1 cellular context compared by ENCODE assay signal in the genomic region with DNA sequence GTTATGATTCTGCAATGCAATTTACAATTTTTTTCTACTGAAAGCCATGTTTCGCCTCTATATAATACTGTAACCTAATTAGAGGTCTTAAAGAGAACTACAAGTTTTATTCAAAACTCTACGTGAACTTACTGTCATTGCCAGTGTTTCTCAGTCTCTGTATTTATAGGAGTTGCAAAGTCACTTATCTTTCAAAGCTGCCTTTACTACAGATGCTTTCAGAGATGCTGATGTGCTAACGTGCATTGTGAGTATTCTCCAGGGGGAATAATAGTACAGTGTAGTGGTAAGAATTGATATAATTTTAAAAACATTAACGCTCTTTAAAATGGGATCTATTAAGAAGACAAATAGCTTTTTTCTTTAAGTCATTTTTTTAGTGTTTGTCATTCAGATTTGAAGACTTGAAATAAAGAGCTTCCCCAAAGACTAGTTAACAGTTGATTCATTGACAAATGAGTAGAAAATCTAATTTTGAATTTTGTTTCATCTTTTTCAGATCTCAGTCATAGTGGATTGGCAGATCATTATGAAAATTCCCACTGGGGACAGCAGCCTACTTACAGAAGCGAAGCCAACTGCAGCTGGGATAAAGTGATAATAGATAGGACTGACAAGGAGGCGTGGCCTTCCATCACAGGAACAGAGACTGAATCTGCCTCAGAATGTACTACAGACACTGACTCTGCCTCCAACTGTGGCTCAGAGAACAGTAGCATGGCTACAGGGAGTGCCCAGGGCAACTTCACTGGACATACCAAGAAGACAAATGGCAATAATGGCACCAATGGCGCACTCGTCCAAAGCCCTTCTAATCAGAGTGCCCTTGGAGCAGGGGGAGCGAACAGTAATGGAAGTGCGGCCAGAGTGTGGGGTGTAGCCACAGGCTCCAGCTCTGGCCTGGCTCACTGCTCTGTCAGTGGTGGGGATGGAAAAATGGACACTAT.
A peak's percentile ranks its signal among the peaks of the same experiment; 100 is the strongest.
TF ChIP-seq lines count a peak whose summit lies in the region.

No MANE protein-coding gene starts in this region.

TF ChIP-seq in K562, 482 proteins besides CTCF, POLR2A, EP300 and RAD21 (continued from another document and continues in another):
- TF ChIP-seq POLR2AphosphoS2 (IDR thresholded peaks at IDR 0.05; ENCODE audit: low read length) (no peak), PHF8 (IDR thresholded peaks at IDR 0.05; ENCODE audit: borderline replicate concordance, low read length) (no peak), LEF1 (IDR thresholded peaks at IDR 0.05) (no peak), MEF2D (tag; conservative IDR thresholded peaks at IDR 0.05; ENCODE audit: low read depth) (no peak), ZNF274 (IDR thresholded peaks at IDR 0.05; ENCODE audit: borderline replicate concordance, low read depth, low read length) (no peak), ZNF23 (CRISPR knock-in tag; IDR thresholded peaks at IDR 0.05) (no peak), ZNF263 (CRISPR knock-in tag; IDR thresholded peaks at IDR 0.05; ENCODE audit: borderline replicate concordance) (no peak), MCM3 (IDR thresholded peaks at IDR 0.05) (no peak), ARID2 (IDR thresholded peaks at IDR 0.05) (no peak), PYGO2 (tag; IDR thresholded peaks at IDR 0.05) (no peak), RFX5 (IDR thresholded peaks at IDR 0.05; ENCODE audit: low read depth, low read length) (no peak), ZNF551 (CRISPR knock-in tag; IDR thresholded peaks at IDR 0.05) (no peak), ZNF780A (CRISPR knock-in tag; IDR thresholded peaks at IDR 0.05) (no peak), U2AF2 (optimal IDR thresholded peaks at IDR 0.05; ENCODE audit: low read depth, low read length) (no peak), BCOR (IDR thresholded peaks at IDR 0.05) (peak; percentile 17; the same call in 1 of the 2 replicates), LCOR (CRISPR knock-in tag; IDR thresholded peaks at IDR 0.05) (no peak), POLR3G (IDR thresholded peaks at IDR 0.05; ENCODE audit: extremely low read depth, insufficient read length, insufficient replicate concordance) (no peak), ASH1L (IDR thresholded peaks at IDR 0.05; ENCODE audit: borderline replicate concordance, low read depth, partially characterized antibody) (no peak), FOS (IDR thresholded peaks at IDR 0.05; ENCODE audit: extremely low read depth, insufficient read length) (no peak), ZNF785 (CRISPR knock-in tag; IDR thresholded peaks at IDR 0.05) (no peak), SAFB (IDR thresholded peaks at IDR 0.05; ENCODE audit: borderline replicate concordance, low read depth, low read length) (no peak), POLR2B (IDR thresholded peaks at IDR 0.05; ENCODE audit: low read depth, partially characterized antibody) (no peak), ZNF174 (CRISPR knock-in tag; IDR thresholded peaks at IDR 0.05) (no peak), HIVEP1 (CRISPR knock-in tag; IDR thresholded peaks at IDR 0.05) (no peak), MCM5 (IDR thresholded peaks at IDR 0.05; ENCODE audit: low read depth) (no peak), ETS2 (tag; IDR thresholded peaks at IDR 0.05; ENCODE audit: borderline replicate concordance, poor library complexity, severe bottlenecking) (no peak)
- TF ChIP-seq, protein P1, sequence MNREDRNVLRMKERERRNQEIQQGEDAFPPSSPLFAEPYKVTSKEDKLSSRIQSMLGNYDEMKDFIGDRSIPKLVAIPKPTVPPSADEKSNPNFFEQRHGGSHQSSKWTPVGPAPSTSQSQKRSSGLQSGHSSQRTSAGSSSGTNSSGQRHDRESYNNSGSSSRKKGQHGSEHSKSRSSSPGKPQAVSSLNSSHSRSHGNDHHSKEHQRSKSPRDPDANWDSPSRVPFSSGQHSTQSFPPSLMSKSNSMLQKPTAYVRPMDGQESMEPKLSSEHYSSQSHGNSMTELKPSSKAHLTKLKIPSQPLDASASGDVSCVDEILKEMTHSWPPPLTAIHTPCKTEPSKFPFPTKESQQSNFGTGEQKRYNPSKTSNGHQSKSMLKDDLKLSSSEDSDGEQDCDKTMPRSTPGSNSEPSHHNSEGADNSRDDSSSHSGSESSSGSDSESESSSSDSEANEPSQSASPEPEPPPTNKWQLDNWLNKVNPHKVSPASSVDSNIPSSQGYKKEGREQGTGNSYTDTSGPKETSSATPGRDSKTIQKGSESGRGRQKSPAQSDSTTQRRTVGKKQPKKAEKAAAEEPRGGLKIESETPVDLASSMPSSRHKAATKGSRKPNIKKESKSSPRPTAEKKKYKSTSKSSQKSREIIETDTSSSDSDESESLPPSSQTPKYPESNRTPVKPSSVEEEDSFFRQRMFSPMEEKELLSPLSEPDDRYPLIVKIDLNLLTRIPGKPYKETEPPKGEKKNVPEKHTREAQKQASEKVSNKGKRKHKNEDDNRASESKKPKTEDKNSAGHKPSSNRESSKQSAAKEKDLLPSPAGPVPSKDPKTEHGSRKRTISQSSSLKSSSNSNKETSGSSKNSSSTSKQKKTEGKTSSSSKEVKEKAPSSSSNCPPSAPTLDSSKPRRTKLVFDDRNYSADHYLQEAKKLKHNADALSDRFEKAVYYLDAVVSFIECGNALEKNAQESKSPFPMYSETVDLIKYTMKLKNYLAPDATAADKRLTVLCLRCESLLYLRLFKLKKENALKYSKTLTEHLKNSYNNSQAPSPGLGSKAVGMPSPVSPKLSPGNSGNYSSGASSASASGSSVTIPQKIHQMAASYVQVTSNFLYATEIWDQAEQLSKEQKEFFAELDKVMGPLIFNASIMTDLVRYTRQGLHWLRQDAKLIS (CRISPR knock-in tag; IDR thresholded peaks at IDR 0.05) = no peak
- TF ChIP-seq, protein P2, sequence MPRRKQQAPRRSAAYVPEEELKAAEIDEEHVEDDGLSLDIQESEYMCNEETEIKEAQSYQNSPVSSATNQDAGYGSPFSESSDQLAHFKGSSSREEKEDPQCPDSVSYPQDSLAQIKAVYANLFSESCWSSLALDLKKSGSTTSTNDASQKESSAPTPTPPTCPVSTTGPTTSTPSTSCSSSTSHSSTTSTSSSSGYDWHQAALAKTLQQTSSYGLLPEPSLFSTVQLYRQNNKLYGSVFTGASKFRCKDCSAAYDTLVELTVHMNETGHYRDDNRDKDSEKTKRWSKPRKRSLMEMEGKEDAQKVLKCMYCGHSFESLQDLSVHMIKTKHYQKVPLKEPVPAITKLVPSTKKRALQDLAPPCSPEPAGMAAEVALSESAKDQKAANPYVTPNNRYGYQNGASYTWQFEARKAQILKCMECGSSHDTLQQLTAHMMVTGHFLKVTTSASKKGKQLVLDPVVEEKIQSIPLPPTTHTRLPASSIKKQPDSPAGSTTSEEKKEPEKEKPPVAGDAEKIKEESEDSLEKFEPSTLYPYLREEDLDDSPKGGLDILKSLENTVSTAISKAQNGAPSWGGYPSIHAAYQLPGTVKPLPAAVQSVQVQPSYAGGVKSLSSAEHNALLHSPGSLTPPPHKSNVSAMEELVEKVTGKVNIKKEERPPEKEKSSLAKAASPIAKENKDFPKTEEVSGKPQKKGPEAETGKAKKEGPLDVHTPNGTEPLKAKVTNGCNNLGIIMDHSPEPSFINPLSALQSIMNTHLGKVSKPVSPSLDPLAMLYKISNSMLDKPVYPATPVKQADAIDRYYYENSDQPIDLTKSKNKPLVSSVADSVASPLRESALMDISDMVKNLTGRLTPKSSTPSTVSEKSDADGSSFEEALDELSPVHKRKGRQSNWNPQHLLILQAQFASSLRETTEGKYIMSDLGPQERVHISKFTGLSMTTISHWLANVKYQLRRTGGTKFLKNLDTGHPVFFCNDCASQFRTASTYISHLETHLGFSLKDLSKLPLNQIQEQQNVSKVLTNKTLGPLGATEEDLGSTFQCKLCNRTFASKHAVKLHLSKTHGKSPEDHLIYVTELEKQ (CRISPR knock-in tag; IDR thresholded peaks at IDR 0.05) = no peak
- TF ChIP-seq, protein P3, sequence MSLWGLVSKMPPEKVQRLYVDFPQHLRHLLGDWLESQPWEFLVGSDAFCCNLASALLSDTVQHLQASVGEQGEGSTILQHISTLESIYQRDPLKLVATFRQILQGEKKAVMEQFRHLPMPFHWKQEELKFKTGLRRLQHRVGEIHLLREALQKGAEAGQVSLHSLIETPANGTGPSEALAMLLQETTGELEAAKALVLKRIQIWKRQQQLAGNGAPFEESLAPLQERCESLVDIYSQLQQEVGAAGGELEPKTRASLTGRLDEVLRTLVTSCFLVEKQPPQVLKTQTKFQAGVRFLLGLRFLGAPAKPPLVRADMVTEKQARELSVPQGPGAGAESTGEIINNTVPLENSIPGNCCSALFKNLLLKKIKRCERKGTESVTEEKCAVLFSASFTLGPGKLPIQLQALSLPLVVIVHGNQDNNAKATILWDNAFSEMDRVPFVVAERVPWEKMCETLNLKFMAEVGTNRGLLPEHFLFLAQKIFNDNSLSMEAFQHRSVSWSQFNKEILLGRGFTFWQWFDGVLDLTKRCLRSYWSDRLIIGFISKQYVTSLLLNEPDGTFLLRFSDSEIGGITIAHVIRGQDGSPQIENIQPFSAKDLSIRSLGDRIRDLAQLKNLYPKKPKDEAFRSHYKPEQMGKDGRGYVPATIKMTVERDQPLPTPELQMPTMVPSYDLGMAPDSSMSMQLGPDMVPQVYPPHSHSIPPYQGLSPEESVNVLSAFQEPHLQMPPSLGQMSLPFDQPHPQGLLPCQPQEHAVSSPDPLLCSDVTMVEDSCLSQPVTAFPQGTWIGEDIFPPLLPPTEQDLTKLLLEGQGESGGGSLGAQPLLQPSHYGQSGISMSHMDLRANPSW (CRISPR knock-in tag; IDR thresholded peaks at IDR 0.05) = no peak
- TF ChIP-seq, protein P4, sequence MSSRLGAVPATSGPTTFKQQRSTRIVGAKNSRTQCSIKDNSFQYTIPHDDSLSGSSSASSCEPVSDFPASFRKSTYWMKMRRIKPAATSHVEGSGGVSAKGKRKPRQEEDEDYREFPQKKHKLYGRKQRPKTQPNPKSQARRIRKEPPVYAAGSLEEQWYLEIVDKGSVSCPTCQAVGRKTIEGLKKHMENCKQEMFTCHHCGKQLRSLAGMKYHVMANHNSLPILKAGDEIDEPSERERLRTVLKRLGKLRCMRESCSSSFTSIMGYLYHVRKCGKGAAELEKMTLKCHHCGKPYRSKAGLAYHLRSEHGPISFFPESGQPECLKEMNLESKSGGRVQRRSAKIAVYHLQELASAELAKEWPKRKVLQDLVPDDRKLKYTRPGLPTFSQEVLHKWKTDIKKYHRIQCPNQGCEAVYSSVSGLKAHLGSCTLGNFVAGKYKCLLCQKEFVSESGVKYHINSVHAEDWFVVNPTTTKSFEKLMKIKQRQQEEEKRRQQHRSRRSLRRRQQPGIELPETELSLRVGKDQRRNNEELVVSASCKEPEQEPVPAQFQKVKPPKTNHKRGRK (tag; IDR thresholded peaks at IDR 0.05) = no peak
- TF ChIP-seq, protein P5, sequence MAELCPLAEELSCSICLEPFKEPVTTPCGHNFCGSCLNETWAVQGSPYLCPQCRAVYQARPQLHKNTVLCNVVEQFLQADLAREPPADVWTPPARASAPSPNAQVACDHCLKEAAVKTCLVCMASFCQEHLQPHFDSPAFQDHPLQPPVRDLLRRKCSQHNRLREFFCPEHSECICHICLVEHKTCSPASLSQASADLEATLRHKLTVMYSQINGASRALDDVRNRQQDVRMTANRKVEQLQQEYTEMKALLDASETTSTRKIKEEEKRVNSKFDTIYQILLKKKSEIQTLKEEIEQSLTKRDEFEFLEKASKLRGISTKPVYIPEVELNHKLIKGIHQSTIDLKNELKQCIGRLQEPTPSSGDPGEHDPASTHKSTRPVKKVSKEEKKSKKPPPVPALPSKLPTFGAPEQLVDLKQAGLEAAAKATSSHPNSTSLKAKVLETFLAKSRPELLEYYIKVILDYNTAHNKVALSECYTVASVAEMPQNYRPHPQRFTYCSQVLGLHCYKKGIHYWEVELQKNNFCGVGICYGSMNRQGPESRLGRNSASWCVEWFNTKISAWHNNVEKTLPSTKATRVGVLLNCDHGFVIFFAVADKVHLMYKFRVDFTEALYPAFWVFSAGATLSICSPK (IDR thresholded peaks at IDR 0.05; ENCODE audit: borderline replicate concordance) = no peak
- TF ChIP-seq, protein P6, sequence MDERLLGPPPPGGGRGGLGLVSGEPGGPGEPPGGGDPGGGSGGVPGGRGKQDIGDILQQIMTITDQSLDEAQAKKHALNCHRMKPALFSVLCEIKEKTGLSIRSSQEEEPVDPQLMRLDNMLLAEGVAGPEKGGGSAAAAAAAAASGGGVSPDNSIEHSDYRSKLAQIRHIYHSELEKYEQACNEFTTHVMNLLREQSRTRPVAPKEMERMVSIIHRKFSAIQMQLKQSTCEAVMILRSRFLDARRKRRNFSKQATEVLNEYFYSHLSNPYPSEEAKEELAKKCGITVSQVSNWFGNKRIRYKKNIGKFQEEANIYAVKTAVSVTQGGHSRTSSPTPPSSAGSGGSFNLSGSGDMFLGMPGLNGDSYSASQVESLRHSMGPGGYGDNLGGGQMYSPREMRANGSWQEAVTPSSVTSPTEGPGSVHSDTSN (CRISPR knock-in tag; IDR thresholded peaks at IDR 0.05; ENCODE audit: low read depth) = no peak
- TF ChIP-seq, protein P6 (tag; conservative IDR thresholded peaks at IDR 0.05; ENCODE audit: low read depth) = peak; percentile 43; the same call in 1 of the 2 replicates
- TF ChIP-seq, protein P7, sequence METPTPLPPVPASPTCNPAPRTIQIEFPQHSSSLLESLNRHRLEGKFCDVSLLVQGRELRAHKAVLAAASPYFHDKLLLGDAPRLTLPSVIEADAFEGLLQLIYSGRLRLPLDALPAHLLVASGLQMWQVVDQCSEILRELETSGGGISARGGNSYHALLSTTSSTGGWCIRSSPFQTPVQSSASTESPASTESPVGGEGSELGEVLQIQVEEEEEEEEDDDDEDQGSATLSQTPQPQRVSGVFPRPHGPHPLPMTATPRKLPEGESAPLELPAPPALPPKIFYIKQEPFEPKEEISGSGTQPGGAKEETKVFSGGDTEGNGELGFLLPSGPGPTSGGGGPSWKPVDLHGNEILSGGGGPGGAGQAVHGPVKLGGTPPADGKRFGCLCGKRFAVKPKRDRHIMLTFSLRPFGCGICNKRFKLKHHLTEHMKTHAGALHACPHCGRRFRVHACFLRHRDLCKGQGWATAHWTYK (CRISPR knock-in tag; IDR thresholded peaks at IDR 0.05) = no peak
- TF ChIP-seq, protein P8, sequence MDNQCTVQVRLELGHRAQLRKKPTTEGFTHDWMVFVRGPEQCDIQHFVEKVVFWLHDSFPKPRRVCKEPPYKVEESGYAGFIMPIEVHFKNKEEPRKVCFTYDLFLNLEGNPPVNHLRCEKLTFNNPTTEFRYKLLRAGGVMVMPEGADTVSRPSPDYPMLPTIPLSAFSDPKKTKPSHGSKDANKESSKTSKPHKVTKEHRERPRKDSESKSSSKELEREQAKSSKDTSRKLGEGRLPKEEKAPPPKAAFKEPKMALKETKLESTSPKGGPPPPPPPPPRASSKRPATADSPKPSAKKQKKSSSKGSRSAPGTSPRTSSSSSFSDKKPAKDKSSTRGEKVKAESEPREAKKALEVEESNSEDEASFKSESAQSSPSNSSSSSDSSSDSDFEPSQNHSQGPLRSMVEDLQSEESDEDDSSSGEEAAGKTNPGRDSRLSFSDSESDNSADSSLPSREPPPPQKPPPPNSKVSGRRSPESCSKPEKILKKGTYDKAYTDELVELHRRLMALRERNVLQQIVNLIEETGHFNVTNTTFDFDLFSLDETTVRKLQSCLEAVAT (IDR thresholded peaks at IDR 0.05) = no peak
